In the genomic region with DNA sequence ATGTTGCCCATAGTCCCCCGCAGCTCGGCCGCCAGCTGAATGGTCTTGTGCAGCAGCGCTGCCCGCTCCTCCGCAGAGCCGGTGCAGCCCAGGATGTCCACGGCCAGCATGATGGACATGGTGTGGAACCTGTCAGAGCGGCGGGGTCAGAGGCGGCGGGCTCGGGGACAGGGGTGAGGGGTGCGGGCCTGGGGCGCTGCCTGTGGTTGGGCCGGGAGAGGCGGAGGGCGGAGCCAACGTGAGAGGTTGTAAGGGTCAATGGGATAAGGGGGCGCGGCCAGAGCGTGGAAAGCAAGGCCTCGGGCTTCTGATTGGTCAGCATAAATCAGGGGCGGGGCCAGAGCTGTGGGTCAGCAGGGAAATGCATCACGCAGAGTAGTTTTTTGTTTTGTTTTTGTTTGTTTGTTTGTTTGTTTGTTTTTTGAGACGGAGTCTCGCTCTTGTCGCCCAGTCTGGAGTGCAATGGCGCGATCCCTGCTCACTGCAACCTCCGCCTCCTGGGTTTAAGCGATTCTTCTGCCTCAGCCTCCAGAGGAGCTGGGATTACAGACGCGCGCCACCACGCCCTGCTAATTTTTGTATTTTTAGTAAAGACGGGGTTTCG, we compare ENCODE assay signal across 11 cellular contexts.
DNase-seq lines count a peak whose midpoint lies in the region; ATAC-seq and TF ChIP-seq lines count a peak whose summit lies in the region.
"Had no signal": no experiment of that assay in that cellular context is flagged by ENCODE, and none has a peak within 500 bp of the region (broad histone marks: within the 10 kb centered on the region; RNA-seq: fewer than 3 reads in every experiment).

No MANE protein-coding gene starts in this region.

- ATAC-seq in GM21423 (IDR thresholded peaks at IDR 0.05; ENCODE audit: unreplicated experiment), result no peak
- no peak for ATAC-seq in HG02938 (IDR thresholded peaks at IDR 0.05; ENCODE audit: unreplicated experiment)

- H3K4me3 ChIP-seq in foreskin fibroblast (ENCODE audit: low read depth in 1 of 2, low read length in 2 of 2), result peak overlapping the region; percentile 43 to 51
- H3K4me3 ChIP-seq: BLaER1 treated with 17β-estradiol and CSF1 and Interleukin-3, amounts not matched to agents 10 nM and 100 nM; HAP-1 had no signal

- peak; percentile 27 for DNase-seq in ACHN
- peak; percentile 13 for DNase-seq in NCI-H526 treated with DMSO at 0.1 percent for 48 hours (lab: John Stamatoyannopoulos, UW)
- peak; percentile 60 to 84 for DNase-seq in foreskin fibroblast
- DNase-seq in middle frontal gyrus (ENCODE audit: extremely low spot score, low spot score), result peak; percentile 42
- DNase-seq in NOMO-1 treated with DMSO at 0.1 percent for 48 hours (lab: John Stamatoyannopoulos, UW; ENCODE audit: unreplicated experiment), result no peak
- DNase-seq in stimulated activated CD4-positive, alpha-beta T cell treated with anti-CD3 and anti-CD28 coated beads, Interleukin-15, amount 100 ng/mL, for 24 hours, result no peak
- DNase-seq: SHP77 treated with DMSO at 0.1 percent for 48 hours had no signal

- no peak for TF ChIP-seq CTCF in foreskin fibroblast (IDR thresholded peaks at IDR 0.05; ENCODE audit: low read depth, low read length)

- in situ Hi-C loops in ACHN (cut with HindIII; ENCODE audit: low pct_ligation_motif_present, low pct_unique_long_range_greater_than_20kb, low sequenced_read_pairs), result no loop called here

Comparison
In these comparisons a context has a peak if more than half of its experiments do, and no peak if none do; other contexts are left out.
1. DNase-seq: peak in ACHN (single experiment), NCI-H526 treated with DMSO at 0.1 percent for 48 hours (single experiment), foreskin fibroblast (2 of 2) and middle frontal gyrus (single experiment); none in NOMO-1 treated with DMSO at 0.1 percent for 48 hours (single experiment) and stimulated activated CD4-positive, alpha-beta T cell treated with anti-CD3 and anti-CD28 coated beads, Interleukin-15, amount 100 ng/mL, for 24 hours (single experiment).